Comparison of ENCODE assay signal across 9 cellular contexts in the genomic region with DNA sequence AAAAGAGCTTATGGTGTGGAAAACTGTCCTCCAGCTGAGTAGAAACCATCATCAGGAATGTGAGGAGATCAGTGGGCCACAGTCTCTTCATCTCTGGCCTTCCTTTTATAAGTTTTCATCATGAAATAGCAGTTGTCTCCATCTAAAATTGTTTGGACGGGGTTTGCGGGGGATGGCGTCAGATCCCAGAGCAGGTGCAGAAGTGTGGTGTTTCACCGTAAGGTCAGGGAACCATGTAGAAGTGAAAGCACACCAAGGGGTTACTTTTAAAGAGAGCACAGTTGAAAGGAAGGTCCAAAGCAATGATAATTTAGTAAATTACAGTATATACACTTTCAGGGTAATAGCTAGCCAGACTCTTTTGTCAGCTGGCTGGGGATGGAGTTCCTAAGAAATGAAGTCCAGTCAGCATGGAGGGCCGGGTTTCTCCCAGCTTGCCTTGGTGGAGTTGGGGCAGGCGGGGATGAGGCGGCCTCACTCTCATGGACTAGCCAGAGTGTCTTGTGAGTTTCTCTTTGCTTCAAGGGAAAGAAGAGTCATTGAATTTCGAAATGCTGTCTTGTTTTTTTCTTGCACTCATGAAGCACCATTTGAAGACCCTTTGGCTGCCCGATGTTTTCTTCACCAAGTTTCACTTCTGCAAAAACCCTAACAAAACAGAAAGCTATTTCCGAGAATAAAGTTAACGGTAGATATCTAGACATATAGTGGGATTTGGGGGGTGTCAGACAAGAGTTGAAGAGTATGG.
DNase-seq lines count a peak whose midpoint lies in the region; ATAC-seq lines count a peak whose summit lies in the region.
"Had no signal": no experiment of that assay in that cellular context is flagged by ENCODE, and none has a peak within 500 bp of the region (broad histone marks: within the 10 kb centered on the region; RNA-seq: fewer than 3 reads in every experiment).

No MANE protein-coding gene starts in this region.

- peak overlapping the region; percentile 47 for H3K27ac ChIP-seq in duodenal mucosa (ENCODE audit: low read depth, low read length)

- H3K36me3 ChIP-seq in duodenal mucosa (ENCODE audit: control insufficient read depth in 1 of 2, insufficient read depth in 2 of 2, low read length in 2 of 2), result peaks cover 0 to 17% of the 10 kb centered on the region in 2 donors

- H3K9me3 ChIP-seq in duodenal mucosa (ENCODE audit: control insufficient read depth in 1 of 2, low read length in 2 of 2), result no peaks in the 10 kb centered on the region

- peaks cover 15 to 36% of the 10 kb centered on the region in 2 donors for H3K4me1 ChIP-seq in duodenal mucosa (ENCODE audit: control insufficient read depth in 1 of 2, insufficient read depth in 2 of 2, low read length in 2 of 2)

- H3K4me3 ChIP-seq in duodenal mucosa (ENCODE audit: low read depth in 1 of 2, low read length in 2 of 2), result no peak overlapping the region

- H3K27me3 ChIP-seq in duodenal mucosa (ENCODE audit: control insufficient read depth in 1 of 2, insufficient read depth in 2 of 2, low read length in 2 of 2), result no peaks in the 10 kb centered on the region

- ATAC-seq in GM19351 (IDR thresholded peaks at IDR 0.05; ENCODE audit: unreplicated experiment) (peak; percentile 55), HG03159 (IDR thresholded peaks at IDR 0.05; ENCODE audit: unreplicated experiment) (peak; percentile 47)

- H3K9ac ChIP-seq in duodenal mucosa (ENCODE audit: low read depth in 1 of 2, low read length in 2 of 2), result no peak overlapping the region

- peak; percentile 94 for DNase-seq in CD1c-positive myeloid dendritic cell (ENCODE audit: extremely low spot score)
- no peak for DNase-seq in NCI-H446 treated with DMSO at 0.1 percent for 48 hours (lab: John Stamatoyannopoulos, UW)
- DNase-seq in foreskin melanocyte, result no peak
- DNase-seq in NK-92 (lab: John Stamatoyannopoulos, UW; ENCODE audit: unreplicated experiment), result no peak
- DNase-seq in NCI-H1092 (lab: John Stamatoyannopoulos, UW), result no peak
- DNase-seq: NCI-H774 had no signal
